ENCODE assay signal across 32 cellular contexts in the genomic region with DNA sequence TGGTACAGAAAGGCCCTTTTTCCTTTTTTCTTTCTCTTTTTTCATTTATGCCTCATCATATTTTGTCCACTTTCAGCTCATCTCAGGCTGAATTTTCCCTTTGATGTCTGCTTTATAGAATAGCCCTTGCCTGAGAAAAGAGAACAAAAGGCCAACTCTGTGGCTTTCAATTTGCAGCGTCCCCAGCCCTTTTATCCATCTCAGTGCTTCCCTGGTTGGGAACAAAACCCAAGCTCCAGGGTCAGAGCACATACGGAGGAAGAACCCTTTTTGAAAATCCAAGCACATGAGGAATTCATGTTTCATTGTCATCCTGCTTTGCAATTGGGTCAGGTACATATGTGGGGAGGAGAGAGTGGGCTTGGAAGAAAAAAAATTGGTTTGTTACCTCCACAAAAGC.
"Had no signal": no experiment of that assay in that cellular context is flagged by ENCODE, and none has a peak within 500 bp of the region (broad histone marks: within the 10 kb centered on the region; RNA-seq: fewer than 3 reads in every experiment).

No MANE protein-coding gene starts in this region.

- H3K9me3 Mint-ChIP-seq: effector memory CD8-positive, alpha-beta T cell; T-helper 1 cell treated with Interleukin-12 subunit alpha and Interleukin-12 subunit beta and Interleukin-4 antibody, amounts not matched to agents 30 μg/mL and 1 μg/mL, for 36 hours had no signal

- H3K27ac ChIP-seq: coronary artery, left lung, parathyroid adenoma, right lobe of liver, thoracic aorta, VCaP had no signal

- H3K4me3 Mint-ChIP-seq: activated naive CD8-positive, alpha-beta T cell; effector memory CD8-positive, alpha-beta T cell; natural killer cell treated with Interleukin-12 subunit alpha and Interleukin-12 subunit beta and Interleukin-15 and Interleukin-18, amount 100 ng/mL, for 72 hours; T-helper 1 cell treated with Interleukin-12 subunit alpha and Interleukin-12 subunit beta and Interleukin-4 antibody, amounts not matched to agents 30 μg/mL and 1 μg/mL, for 36 hours had no signal

- H3K9me3 ChIP-seq: left lung, mucosa of descending colon, right lobe of liver, thoracic aorta had no signal

- H3K9ac ChIP-seq: parathyroid adenoma had no signal

- H3K4me3 ChIP-seq: coronary artery, dorsolateral prefrontal cortex, left lung, lung, mucosa of descending colon, right lobe of liver, thoracic aorta had no signal

- DNase-seq: activated CD4-positive, alpha-beta T cell treated with anti-CD3 and anti-CD28 coated beads for 4 hours; activated CD4-positive, alpha-beta T cell treated with anti-CD3 and anti-CD28 coated beads, Interleukin-2, amount 50 U/mL, for 48 hours; activated CD8-positive, alpha-beta memory T cell treated with anti-CD3 and anti-CD28 coated beads for 24 hours; activated effector memory CD4-positive, alpha-beta T cell treated with Interleukin-2 at 50 U/mL for 16 hours; activated naive CD4-positive, alpha-beta T cell treated with Interleukin-2 at 50 U/mL for 16 hours; anterior cingulate cortex; cerebellar nuclear complex; dorsolateral prefrontal cortex; effector memory CD8-positive, alpha-beta T cell; foreskin fibroblast; left lung; mesendoderm; mucosa of descending colon; nucleus accumbens; right lobe of liver; stimulated activated CD4-positive, alpha-beta T cell treated with anti-CD3 and anti-CD28 coated beads, Interleukin-2, amount 100 ng/mL, for 48 hours; stimulated activated naive CD8-positive, alpha-beta T cell treated with anti-CD3 and anti-CD28 coated beads, Interleukin-15, Interleukin-2, amounts not matched to agents 100 U/mL and 50 U/mL, for 24 hours; T-helper 9 cell; trophoblast cell had no signal

- H3K27me3 ChIP-seq: left lung, right lobe of liver had no signal

- H3K27me3 Mint-ChIP-seq: activated naive CD8-positive, alpha-beta T cell; effector memory CD8-positive, alpha-beta T cell; natural killer cell treated with Interleukin-12 subunit alpha and Interleukin-12 subunit beta and Interleukin-15 and Interleukin-18, amount 100 ng/mL, for 72 hours had no signal

- H3K36me3 ChIP-seq: left lung, right lobe of liver, thoracic aorta had no signal

- H2AFZ ChIP-seq: parathyroid adenoma had no signal

- ATAC-seq: effector memory CD8-positive, alpha-beta T cell; esophagus mucosa; left lung; mucosa of descending colon; natural killer cell treated with Interleukin-12 subunit alpha and Interleukin-12 subunit beta and Interleukin-15 and Interleukin-18, amount 100 ng/mL, for 72 hours; right lobe of liver; stimulated activated naive CD8-positive, alpha-beta T cell treated with anti-CD3 and anti-CD28 coated beads, Interleukin-15, Interleukin-2, amounts not matched to agents 100 U/mL and 50 U/mL, for 24 hours had no signal

- FAIRE-seq: endothelial cell of umbilical vein, islet of Langerhans, TTC549, urothelium cell line had no signal

- H3K4me1 ChIP-seq: left lung, right lobe of liver had no signal

- H3K27ac Mint-ChIP-seq: activated naive CD8-positive, alpha-beta T cell; natural killer cell treated with Interleukin-12 subunit alpha and Interleukin-12 subunit beta and Interleukin-15 and Interleukin-18, amount 100 ng/mL, for 72 hours; T-helper 1 cell treated with Interleukin-12 subunit alpha and Interleukin-12 subunit beta and Interleukin-4 antibody, amounts not matched to agents 30 μg/mL and 1 μg/mL, for 36 hours had no signal
